ENCODE assay signal across 8 cellular contexts in the genomic region with DNA sequence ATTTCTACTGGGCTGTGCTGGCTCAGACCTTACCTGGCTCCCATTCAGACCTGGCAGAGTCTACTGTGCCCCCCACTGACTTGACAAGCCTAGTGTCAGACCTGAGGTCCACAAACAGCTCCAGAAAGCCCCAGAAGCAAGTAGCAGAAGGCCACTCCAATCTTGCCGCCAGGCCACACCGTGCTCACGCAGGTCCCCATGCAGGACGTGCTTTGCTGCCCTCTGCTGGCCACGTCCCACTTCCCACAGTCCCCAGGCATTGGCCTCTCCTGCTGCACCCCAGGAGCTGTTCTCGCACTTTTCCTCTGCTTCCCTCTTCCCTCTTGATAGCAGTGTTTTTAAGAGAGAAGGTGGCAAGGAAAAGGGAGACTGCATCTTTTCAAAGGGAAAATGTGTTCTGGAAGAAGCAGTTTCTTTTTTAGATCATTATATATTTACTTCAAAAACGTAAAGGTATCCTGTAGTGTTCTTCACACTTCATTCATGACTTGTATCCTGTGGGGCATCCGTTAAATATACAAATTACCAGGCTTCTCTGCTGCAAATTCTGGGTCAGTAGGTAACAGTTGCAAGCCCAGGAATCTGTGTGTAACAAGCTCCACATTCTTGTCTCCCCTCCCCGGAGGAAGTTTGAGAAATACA.
DNase-seq lines count a peak whose midpoint lies in the region; ATAC-seq and TF ChIP-seq lines count a peak whose summit lies in the region.

No MANE protein-coding gene starts in this region.

- intact Hi-C loops in MCF 10A (cut with micrococcal nuclease), result loop anchor here (2.0 kb wide), 1 partner anchor 114 kb away; no protein-coding TSS in a partner anchor

- POLR2A ChIA-PET in MCF 10A (lab: Yijun Ruan, JAX), result interaction anchor here (0.6 to 1.6 kb wide), 4 partner anchors 33 to 324 kb away, joined by 3 to 4 read pairs (median 3); no protein-coding TSS in a partner anchor

- peak; percentile 63 for DNase-seq in AG10803 (ENCODE audit: low read depth)
- DNase-seq in NCI-H2196 treated with DMSO at 0.1 percent for 48 hours (lab: John Stamatoyannopoulos, UW; ENCODE audit: unreplicated experiment), result peak; percentile 19
- peak; percentile 77 for DNase-seq in MCF 10A (ENCODE audit: unreplicated experiment)
- DNase-seq in iris pigment epithelial cell (ENCODE audit: low read depth), result peak; percentile 70
- DNase-seq in stimulated activated CD4-positive, alpha-beta T cell treated with anti-CD3 and anti-CD28 coated beads, Interleukin-1b, Interleukin-23, amount 100 ng/mL, for 1 hour (ENCODE audit: low read depth in 2 of 2), result peak; percentile 36 to 70

- TF ChIP-seq CTCF in AG10803 (conservative IDR thresholded peaks at IDR 0.05; ENCODE audit: low read length) (peak; percentile 92), VCaP (conservative IDR thresholded peaks at IDR 0.05) (peak; percentile 98), MCF 10A (IDR thresholded peaks at IDR 0.05; ENCODE audit: unreplicated experiment) (peak; percentile 83)

- H3K27ac Mint-ChIP-seq in MCF 10A (ENCODE audit: low read depth, unreplicated experiment), result no peak overlapping the region

- no peak overlapping the region for H3K4me3 Mint-ChIP-seq in MCF 10A (ENCODE audit: unreplicated experiment)

- BruUV-seq in MCF 10A (replicated peaks; lab: Mats Ljungman, UMichigan), result no TSS peak

- no peak overlapping the region for H3K4me3 ChIP-seq in AG10803 (ENCODE audit: low read length)

- peaks cover 11% of the 10 kb centered on the region for H3K4me1 Mint-ChIP-seq in MCF 10A (ENCODE audit: insufficient read depth, unreplicated experiment)

- ATAC-seq in GM18870 (IDR thresholded peaks at IDR 0.05; ENCODE audit: unreplicated experiment) (peak; percentile 90), HG03095 (IDR thresholded peaks at IDR 0.05; ENCODE audit: unreplicated experiment) (peak; percentile 97)

- H3K36me3 Mint-ChIP-seq in MCF 10A (ENCODE audit: insufficient read depth, unreplicated experiment), result no peaks in the 10 kb centered on the region

- peaks cover 21% of the 10 kb centered on the region for H3K27me3 Mint-ChIP-seq in MCF 10A (ENCODE audit: insufficient read depth, unreplicated experiment)

- CTCF ChIA-PET in MCF 10A (lab: Yijun Ruan, JAX), result interaction anchor here (0.5 to 6.6 kb wide), 57 partner anchors 10 to 1953 kb away, joined by 3 to 65 read pairs (median 4); no protein-coding TSS in a partner anchor

- H3K27ac ChIP-seq in VCaP, result no peak overlapping the region

- no peaks in the 10 kb centered on the region for H3K9me3 Mint-ChIP-seq in MCF 10A (ENCODE audit: unreplicated experiment)

Comparison
In these comparisons a context has a peak if more than half of its experiments do, and no peak if none do; other contexts are left out.
1. DNase-seq: peak in every context shown above with its lines; median percentile 77 in MCF 10A; 70 in iris pigment epithelial cell; 63 in AG10803; 53 in stimulated activated CD4-positive, alpha-beta T cell treated with anti-CD3 and anti-CD28 coated beads, Interleukin-1b, Interleukin-23, amount 100 ng/mL, for 1 hour; 19 in NCI-H2196 treated with DMSO at 0.1 percent for 48 hours.